In genomic region chr17:45311406-45311761, GRCh38 we compare ENCODE assay signal across 9 cellular contexts. TPM values are rescaled to one million over a fixed set of nuclear protein-coding genes. Genes with fewer than 3 reads are reported as not detected.
A peak's percentile ranks its signal among the peaks of the same experiment; 100 is the strongest.
DNase-seq lines count a peak whose midpoint lies in the region; ATAC-seq and TF ChIP-seq lines count a peak whose summit lies in the region.
"Had no signal": no experiment of that assay in that cellular context is flagged by ENCODE, and none has a peak within 500 bp of the region (broad histone marks: within the 10 kb centered on the region; RNA-seq: fewer than 3 reads in every experiment).

No MANE protein-coding gene starts in this region.

- H3K4me1 ChIP-seq in Karpas-422 (ENCODE audit: low read length), result peaks cover 90% of the 10 kb centered on the region

- no peak for ATAC-seq in central memory CD8-positive, alpha-beta T cell (replicated peaks; ENCODE audit: extremely low read depth, poor library complexity, severe bottlenecking)
- ATAC-seq in GM18858 (IDR thresholded peaks at IDR 0.05; ENCODE audit: unreplicated experiment) (no peak), GM19035 (IDR thresholded peaks at IDR 0.05; ENCODE audit: unreplicated experiment) (no peak), HG02759 (IDR thresholded peaks at IDR 0.05; ENCODE audit: unreplicated experiment) (no peak)

- DNase-seq in CD14-positive monocyte (ENCODE audit: low spot score) (no peak), Karpas-422 (no peak), osteocyte (ENCODE audit: extremely low spot score, unreplicated experiment) (no peak), MG63 (no peak)
- DNase-seq in central memory CD8-positive, alpha-beta T cell (ENCODE audit: low spot score in 2 of 2), result no peak

- H3K4me3 ChIP-seq in Karpas-422 (ENCODE audit: low read length) (no peak overlapping the region), MG63 (no peak overlapping the region)

- H3K36me3 ChIP-seq in Karpas-422 (ENCODE audit: insufficient read depth, low read length) (peaks cover 36% of the 10 kb centered on the region; the same call in 1 of the 2 replicates), MG63 (peaks cover 80% of the 10 kb centered on the region)

- H3K4me2 ChIP-seq in Karpas-422 (ENCODE audit: low read depth, low read length, poor library complexity, severe bottlenecking), result peak overlapping the region; percentile 90

- H3K27me3 Mint-ChIP-seq in CD14-positive monocyte (ENCODE audit: low read depth in 3 of 3) (peaks cover 0 to 4% (median 1%) of the 10 kb centered on the region in 3 donors), osteocyte (ENCODE audit: unreplicated experiment) (no peaks in the 10 kb centered on the region)
- H3K27me3 Mint-ChIP-seq in central memory CD8-positive, alpha-beta T cell, result no peaks in the 10 kb centered on the region

- H3K36me3 Mint-ChIP-seq in CD14-positive monocyte (peaks cover 30 to 48% of the 10 kb centered on the region in 2 donors), osteocyte (ENCODE audit: unreplicated experiment) (peaks cover 11% of the 10 kb centered on the region)
- peaks cover 10% of the 10 kb centered on the region for H3K36me3 Mint-ChIP-seq in central memory CD8-positive, alpha-beta T cell (ENCODE audit: insufficient read depth)

- no peak overlapping the region for H2AFZ ChIP-seq in Karpas-422 (ENCODE audit: low read length)

- H3K27me3 ChIP-seq in Karpas-422 (ENCODE audit: low read length), result no peaks in the 10 kb centered on the region
- no peaks in the 10 kb centered on the region for H3K27me3 ChIP-seq in MG63

- peaks cover 97% of the 10 kb centered on the region for H3K79me2 ChIP-seq in Karpas-422 (ENCODE audit: low read length)

- no peaks in the 10 kb centered on the region for H3K9me3 ChIP-seq in Karpas-422 (ENCODE audit: low read length)
- H3K9me3 ChIP-seq in MG63, result no peaks in the 10 kb centered on the region

- intact Hi-C loops in CD14-positive monocyte (cut with micrococcal nuclease), result loop anchor here in 1 of 2 donors (5.0 to 10.0 kb wide), 2 partner anchors 34 to 167 kb away; partner anchors contain the start of gene HEXIM1

- H3K27ac Mint-ChIP-seq in CD14-positive monocyte (peak overlapping the region; percentile 4 to 95 (median 89)), osteocyte (ENCODE audit: unreplicated experiment) (peak overlapping the region; percentile 95)
- H3K27ac Mint-ChIP-seq in central memory CD8-positive, alpha-beta T cell (ENCODE audit: low read depth), result peak overlapping the region; percentile 94

- H3K9me3 Mint-ChIP-seq in CD14-positive monocyte, result peaks cover 0 to 2% (median 0%) of the 10 kb centered on the region in 7 donors
- no peaks in the 10 kb centered on the region for H3K9me3 Mint-ChIP-seq in central memory CD8-positive, alpha-beta T cell
- no peaks in the 10 kb centered on the region for H3K9me3 Mint-ChIP-seq in osteocyte (ENCODE audit: unreplicated experiment)

- no peak for TF ChIP-seq CTCF in CD14-positive monocyte (IDR thresholded peaks at IDR 0.05)
- no peak for TF ChIP-seq CTCF in osteocyte (IDR thresholded peaks at IDR 0.05)

- H3K9ac ChIP-seq in Karpas-422 (ENCODE audit: low read length), result peak overlapping the region; percentile 94

- H3K27ac ChIP-seq in Karpas-422 (ENCODE audit: low read length), result peak overlapping the region; percentile 95

- H3K4me1 Mint-ChIP-seq in CD14-positive monocyte (peaks cover 91% of the 10 kb centered on the region), osteocyte (ENCODE audit: unreplicated experiment) (peaks cover 74% of the 10 kb centered on the region)
- peaks cover 86% of the 10 kb centered on the region for H3K4me1 Mint-ChIP-seq in central memory CD8-positive, alpha-beta T cell

- H3K4me3 Mint-ChIP-seq in CD14-positive monocyte (peak overlapping the region in 1 of 2 donors; percentile 71), osteocyte (ENCODE audit: unreplicated experiment) (no peak overlapping the region)
- peak overlapping the region; percentile 93 for H3K4me3 Mint-ChIP-seq in central memory CD8-positive, alpha-beta T cell

- H3K9me2 ChIP-seq in Karpas-422 (replicated peaks; ENCODE audit: insufficient read depth, low read length), result no peaks in the 10 kb centered on the region

- H4K20me1 ChIP-seq in Karpas-422 (ENCODE audit: insufficient read depth, low read depth, low read length), result peaks cover 13% of the 10 kb centered on the region; the same call in 1 of the 2 replicates

RNA-seq across cellular contexts. Expression of gene MAP3K14, which starts 5.4 kb away (rescaled TPM):
- polyA plus RNA-seq in CD14-positive monocyte, result 1 to 10 TPM; 1.4 to 3.8 TPM
- total RNA-seq in Karpas-422 (2014; rRNA removed; shearing (Covaris generic); ENCODE audit: low replicate concordance), result 7.6 and 12.0 TPM in 2 replicates
- total RNA-seq in osteocyte, result 12.7 and 13.2 TPM in 2 replicates
- 13.4 and 18.7 TPM in 2 replicates for total RNA-seq in MG63 (2014; rRNA removed; shearing (Covaris generic); ENCODE audit: low replicate concordance)

RNA-seq across cellular contexts. Expression of gene SPATA32, which starts 49.5 kb away (rescaled TPM):
- not detected for polyA plus RNA-seq in CD14-positive monocyte
- total RNA-seq in Karpas-422 (2014; rRNA removed; shearing (Covaris generic); ENCODE audit: low replicate concordance), result not detected in 2 replicates
- 0.18 TPM in 1 of 2 replicates, not detected in the other for total RNA-seq in osteocyte
- not detected in 2 replicates for total RNA-seq in MG63 (2014; rRNA removed; shearing (Covaris generic); ENCODE audit: low replicate concordance)
- total RNA-seq: HT1080 had no signal
